1 cellular context compared by ENCODE assay signal in the genomic region with DNA sequence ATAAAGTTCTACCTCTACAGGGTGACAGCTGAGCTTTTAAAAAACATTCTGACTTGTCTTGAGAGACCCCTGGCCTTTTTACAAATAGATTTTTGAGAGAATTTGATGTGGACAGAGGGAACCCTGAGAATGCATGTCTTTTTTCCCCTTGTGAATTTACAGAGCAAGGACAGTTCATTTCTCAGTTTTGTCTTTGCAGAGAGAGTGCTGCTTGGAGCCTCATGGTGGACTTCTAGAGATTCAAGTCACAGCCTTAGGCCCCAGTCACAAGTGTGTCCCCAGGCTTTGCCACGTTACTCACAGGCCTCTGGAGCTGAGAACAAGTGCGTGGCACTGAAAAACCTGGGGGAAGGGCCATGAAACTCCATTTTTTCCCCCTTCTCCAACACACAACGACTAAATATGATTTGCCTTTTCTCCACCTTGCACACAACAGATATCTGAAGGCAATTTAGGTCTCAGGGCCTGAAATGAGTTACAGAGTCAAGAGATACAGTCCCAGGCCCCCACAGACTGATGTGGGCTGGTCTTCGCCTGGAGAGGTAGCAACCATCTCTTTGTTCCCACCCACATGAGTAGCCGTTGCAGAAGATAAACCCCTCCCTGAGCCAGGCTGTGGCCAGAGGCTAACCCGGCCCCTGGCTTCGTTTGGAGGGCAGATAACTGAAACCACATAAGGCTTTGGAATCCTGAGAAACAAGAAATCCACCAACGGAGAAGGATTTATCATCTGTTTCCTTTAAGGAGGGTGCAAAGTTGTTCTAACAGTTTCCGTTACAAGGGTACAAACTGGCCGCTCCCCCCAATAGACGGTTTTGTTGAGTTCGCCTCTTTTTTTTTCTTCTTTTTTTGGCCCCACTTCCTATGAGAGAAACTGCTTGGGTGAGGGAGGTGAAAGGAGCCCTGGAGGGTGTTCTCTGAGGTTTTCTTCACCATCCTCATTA.
TF ChIP-seq lines count a peak whose summit lies in the region.

No MANE protein-coding gene starts in this region.

TF ChIP-seq in HEK293, 187 proteins besides CTCF, POLR2A, EP300 and RAD21 (continued from another document):
- TF ChIP-seq, protein P1, sequence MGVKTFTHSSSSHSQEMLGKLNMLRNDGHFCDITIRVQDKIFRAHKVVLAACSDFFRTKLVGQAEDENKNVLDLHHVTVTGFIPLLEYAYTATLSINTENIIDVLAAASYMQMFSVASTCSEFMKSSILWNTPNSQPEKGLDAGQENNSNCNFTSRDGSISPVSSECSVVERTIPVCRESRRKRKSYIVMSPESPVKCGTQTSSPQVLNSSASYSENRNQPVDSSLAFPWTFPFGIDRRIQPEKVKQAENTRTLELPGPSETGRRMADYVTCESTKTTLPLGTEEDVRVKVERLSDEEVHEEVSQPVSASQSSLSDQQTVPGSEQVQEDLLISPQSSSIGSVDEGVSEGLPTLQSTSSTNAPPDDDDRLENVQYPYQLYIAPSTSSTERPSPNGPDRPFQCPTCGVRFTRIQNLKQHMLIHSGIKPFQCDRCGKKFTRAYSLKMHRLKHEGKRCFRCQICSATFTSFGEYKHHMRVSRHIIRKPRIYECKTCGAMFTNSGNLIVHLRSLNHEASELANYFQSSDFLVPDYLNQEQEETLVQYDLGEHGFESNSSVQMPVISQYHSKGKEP (tag by site-specific recombination; IDR thresholded peaks at IDR 0.05): no peak
- TF ChIP-seq, protein P2, sequence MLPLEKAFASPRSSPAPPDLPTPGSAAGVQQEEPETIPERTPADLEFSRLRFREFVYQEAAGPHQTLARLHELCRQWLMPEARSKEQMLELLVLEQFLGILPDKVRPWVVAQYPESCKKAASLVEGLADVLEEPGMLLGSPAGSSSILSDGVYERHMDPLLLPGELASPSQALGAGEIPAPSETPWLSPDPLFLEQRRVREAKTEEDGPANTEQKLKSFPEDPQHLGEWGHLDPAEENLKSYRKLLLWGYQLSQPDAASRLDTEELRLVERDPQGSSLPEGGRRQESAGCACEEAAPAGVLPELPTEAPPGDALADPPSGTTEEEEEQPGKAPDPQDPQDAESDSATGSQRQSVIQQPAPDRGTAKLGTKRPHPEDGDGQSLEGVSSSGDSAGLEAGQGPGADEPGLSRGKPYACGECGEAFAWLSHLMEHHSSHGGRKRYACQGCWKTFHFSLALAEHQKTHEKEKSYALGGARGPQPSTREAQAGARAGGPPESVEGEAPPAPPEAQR (tag by site-specific recombination; IDR thresholded peaks at IDR 0.05): no peak
- TF ChIP-seq ZEB2 (tag by site-specific recombination; IDR thresholded peaks at IDR 0.05) (0 out of 2 replicates have a peak, but pooled peaks have one; percentile 17), ZNF571 (tag by site-specific recombination; IDR thresholded peaks at IDR 0.05) (no peak), ZNF324 (tag by site-specific recombination; IDR thresholded peaks at IDR 0.05) (no peak), ZNF23 (tag by site-specific recombination; IDR thresholded peaks at IDR 0.05; ENCODE audit: borderline replicate concordance) (no peak), GLIS1 (tag by site-specific recombination; IDR thresholded peaks at IDR 0.05) (peak; percentile 70)
